Comparison of ENCODE assay signal across 26 cellular contexts in genomic region chr12:98639526-98639925, GRCh38.
"Had no signal": no experiment of that assay in that cellular context is flagged by ENCODE, and none has a peak within 500 bp of the region (broad histone marks: within the 10 kb centered on the region; RNA-seq: fewer than 3 reads in every experiment).

No MANE protein-coding gene starts in this region.

- DNase-seq: IMR-90; Kasumi-1; KG1; MV-4-11; NCI-H1092; NCI-H1105 treated with DMSO at 0.1 percent for 48 hours; NCI-H1417 treated with DMSO at 0.1 percent for 48 hours; NCI-H146; NCI-H1694 treated with DMSO at 0.1 percent for 48 hours; NCI-H1930; NCI-H2081; NCI-H2107; NCI-H345; NCI-H446 treated with DMSO at 0.1 percent for 48 hours; NCI-H510A treated with DMSO at 0.1 percent for 48 hours; NCI-H526; NCI-H748 treated with DMSO at 0.1 percent for 48 hours; NK-92 treated with Interleukin-12 subunit alpha and Interleukin-12 subunit beta, amount 100 ng/mL, for 24 hours; PC-3; SHP77; SK-N-SH; SW 1271; T-cell had no signal

- H3K4me2 ChIP-seq: SK-N-SH had no signal

- ATAC-seq: Panc1, PC-3, T-cell had no signal

- H3K27ac ChIP-seq: HL-60, RWPE1 had no signal

- H3K9ac ChIP-seq: SK-N-SH had no signal

- H3K9me2 ChIP-seq: SK-N-SH had no signal

- H3K9me3 ChIP-seq: SK-N-SH had no signal
